8 cellular contexts compared by ENCODE assay signal in the genomic region with DNA sequence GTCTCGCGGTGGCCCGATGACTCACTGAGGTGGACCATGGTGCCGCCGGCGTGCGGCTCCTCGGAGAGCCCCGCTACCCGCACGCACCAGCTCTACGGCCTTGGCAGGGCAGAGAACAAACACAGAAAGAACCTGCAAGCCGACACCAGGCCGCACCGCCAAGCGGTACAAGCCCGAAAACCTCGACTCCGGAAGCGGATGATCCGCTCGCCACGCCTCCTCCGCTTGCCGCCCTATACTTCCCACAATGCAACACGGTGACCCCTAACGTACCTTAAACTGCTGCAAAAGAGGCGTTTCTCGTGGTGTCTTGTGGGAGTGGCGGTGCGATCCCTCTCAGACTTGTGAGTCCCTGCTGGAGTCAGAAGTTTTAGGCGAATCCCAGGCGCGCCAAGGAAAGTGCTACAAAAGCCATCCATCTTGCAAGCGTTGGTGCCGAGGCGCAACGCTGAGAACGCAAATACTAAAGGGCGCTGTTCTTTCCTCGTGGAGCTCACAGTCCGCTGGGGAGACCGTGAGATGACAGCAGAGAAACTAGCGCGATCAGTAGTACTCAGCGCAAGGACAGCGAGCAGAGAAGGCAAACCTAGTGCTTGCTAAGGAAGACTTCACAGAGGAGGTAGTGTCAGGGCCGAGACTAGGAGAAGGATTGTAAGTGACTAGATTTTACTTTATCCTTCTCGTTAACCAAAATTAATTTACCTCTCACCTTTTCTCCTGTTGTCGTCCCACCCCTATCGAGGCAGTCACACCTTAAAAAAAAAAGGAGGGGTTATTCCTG. TPM values are rescaled to one million over a fixed set of nuclear protein-coding genes. Genes with fewer than 3 reads are reported as not detected.
DNase-seq lines count a peak whose midpoint lies in the region; ATAC-seq and TF ChIP-seq lines count a peak whose summit lies in the region.

A gene (minus strand): TSS at position 200 of the 781 bp plus-strand sequence. CDS start 162 bp downstream, at position 38.

- no peaks in the 10 kb centered on the region for H3K27me3 Mint-ChIP-seq in activated naive CD4-positive, alpha-beta T cell treated with anti-CD3 and anti-CD28 coated beads, Interleukin-2, amount 50 U/mL, for 24 hours

- peak within 1 kb of the TSS; percentile 99 for H3K4me3 Mint-ChIP-seq in activated naive CD4-positive, alpha-beta T cell treated with anti-CD3 and anti-CD28 coated beads, Interleukin-2, amount 50 U/mL, for 24 hours

- H3K9me3 Mint-ChIP-seq in activated naive CD4-positive, alpha-beta T cell treated with anti-CD3 and anti-CD28 coated beads, Interleukin-2, amount 50 U/mL, for 24 hours = no peaks in the 10 kb centered on the region

- peaks cover 31% of the 10 kb centered on the region for H3K4me1 Mint-ChIP-seq in activated naive CD4-positive, alpha-beta T cell treated with anti-CD3 and anti-CD28 coated beads, Interleukin-2, amount 50 U/mL, for 24 hours

- H3K27ac Mint-ChIP-seq in activated naive CD4-positive, alpha-beta T cell treated with anti-CD3 and anti-CD28 coated beads, Interleukin-2, amount 50 U/mL, for 24 hours = peak within 1 kb of the TSS; percentile 98

- peak within 1 kb of the TSS; percentile 86 for H3K27ac ChIP-seq in temporal lobe (ENCODE audit: low read depth, low read length)

- DNase-seq in GM04504 (ENCODE audit: low read depth) = peak; percentile 93
- peak; percentile 79 for DNase-seq in NCI-H1092 (lab: John Stamatoyannopoulos, UW)
- peak; percentile 78 for DNase-seq in glomerular endothelial cell (ENCODE audit: extremely low read depth, low read depth, low spot score)
- DNase-seq in occipital lobe (lab: John Stamatoyannopoulos, UW) = peak; percentile 93

- peaks cover 15% of the 10 kb centered on the region for H3K36me3 Mint-ChIP-seq in activated naive CD4-positive, alpha-beta T cell treated with anti-CD3 and anti-CD28 coated beads, Interleukin-2, amount 50 U/mL, for 24 hours

- peak; percentile 78 for ATAC-seq in HG02571 (IDR thresholded peaks at IDR 0.05; ENCODE audit: unreplicated experiment)
- ATAC-seq in SK-N-SH treated with all-trans-retinoic acid at 6 μM for 48 hours = peak; percentile 93

TF ChIP-seq in SK-N-SH treated with all-trans-retinoic acid at 6 μM for 48 hours, 23 proteins besides CTCF, POLR2A, EP300 and RAD21:
- TF ChIP-seq BACH2 (CRISPR knock-in tag; IDR thresholded peaks at IDR 0.05; ENCODE audit: borderline replicate concordance) = no peak
- TF ChIP-seq, protein P1, sequence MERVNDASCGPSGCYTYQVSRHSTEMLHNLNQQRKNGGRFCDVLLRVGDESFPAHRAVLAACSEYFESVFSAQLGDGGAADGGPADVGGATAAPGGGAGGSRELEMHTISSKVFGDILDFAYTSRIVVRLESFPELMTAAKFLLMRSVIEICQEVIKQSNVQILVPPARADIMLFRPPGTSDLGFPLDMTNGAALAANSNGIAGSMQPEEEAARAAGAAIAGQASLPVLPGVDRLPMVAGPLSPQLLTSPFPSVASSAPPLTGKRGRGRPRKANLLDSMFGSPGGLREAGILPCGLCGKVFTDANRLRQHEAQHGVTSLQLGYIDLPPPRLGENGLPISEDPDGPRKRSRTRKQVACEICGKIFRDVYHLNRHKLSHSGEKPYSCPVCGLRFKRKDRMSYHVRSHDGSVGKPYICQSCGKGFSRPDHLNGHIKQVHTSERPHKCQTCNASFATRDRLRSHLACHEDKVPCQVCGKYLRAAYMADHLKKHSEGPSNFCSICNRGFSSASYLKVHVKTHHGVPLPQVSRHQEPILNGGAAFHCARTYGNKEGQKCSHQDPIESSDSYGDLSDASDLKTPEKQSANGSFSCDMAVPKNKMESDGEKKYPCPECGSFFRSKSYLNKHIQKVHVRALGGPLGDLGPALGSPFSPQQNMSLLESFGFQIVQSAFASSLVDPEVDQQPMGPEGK (CRISPR knock-in tag; IDR thresholded peaks at IDR 0.05; ENCODE audit: borderline replicate concordance) = no peak
- no peak for TF ChIP-seq ARNTL (CRISPR knock-in tag; IDR thresholded peaks at IDR 0.05; ENCODE audit: borderline replicate concordance, low read depth)
- TF ChIP-seq ZFP3 (CRISPR knock-in tag; IDR thresholded peaks at IDR 0.05) = no peak
- TF ChIP-seq SNAI2 (CRISPR knock-in tag; IDR thresholded peaks at IDR 0.05) = no peak
- TF ChIP-seq RARB (CRISPR knock-in tag; IDR thresholded peaks at IDR 0.05) = no peak
- no peak for TF ChIP-seq ZFP30 (CRISPR knock-in tag; IDR thresholded peaks at IDR 0.05)
- TF ChIP-seq, protein P2, sequence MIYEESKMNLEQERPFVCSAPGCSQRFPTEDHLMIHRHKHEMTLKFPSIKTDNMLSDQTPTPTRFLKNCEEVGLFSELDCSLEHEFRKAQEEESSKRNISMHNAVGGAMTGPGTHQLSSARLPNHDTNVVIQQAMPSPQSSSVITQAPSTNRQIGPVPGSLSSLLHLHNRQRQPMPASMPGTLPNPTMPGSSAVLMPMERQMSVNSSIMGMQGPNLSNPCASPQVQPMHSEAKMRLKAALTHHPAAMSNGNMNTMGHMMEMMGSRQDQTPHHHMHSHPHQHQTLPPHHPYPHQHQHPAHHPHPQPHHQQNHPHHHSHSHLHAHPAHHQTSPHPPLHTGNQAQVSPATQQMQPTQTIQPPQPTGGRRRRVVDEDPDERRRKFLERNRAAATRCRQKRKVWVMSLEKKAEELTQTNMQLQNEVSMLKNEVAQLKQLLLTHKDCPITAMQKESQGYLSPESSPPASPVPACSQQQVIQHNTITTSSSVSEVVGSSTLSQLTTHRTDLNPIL (CRISPR knock-in tag; IDR thresholded peaks at IDR 0.05; ENCODE audit: low read depth) = no peak
- no peak for TF ChIP-seq ISL1 (CRISPR knock-in tag; IDR thresholded peaks at IDR 0.05)
- TF ChIP-seq GLIS3 (CRISPR knock-in tag; IDR thresholded peaks at IDR 0.05) = no peak
- TF ChIP-seq, protein P3, sequence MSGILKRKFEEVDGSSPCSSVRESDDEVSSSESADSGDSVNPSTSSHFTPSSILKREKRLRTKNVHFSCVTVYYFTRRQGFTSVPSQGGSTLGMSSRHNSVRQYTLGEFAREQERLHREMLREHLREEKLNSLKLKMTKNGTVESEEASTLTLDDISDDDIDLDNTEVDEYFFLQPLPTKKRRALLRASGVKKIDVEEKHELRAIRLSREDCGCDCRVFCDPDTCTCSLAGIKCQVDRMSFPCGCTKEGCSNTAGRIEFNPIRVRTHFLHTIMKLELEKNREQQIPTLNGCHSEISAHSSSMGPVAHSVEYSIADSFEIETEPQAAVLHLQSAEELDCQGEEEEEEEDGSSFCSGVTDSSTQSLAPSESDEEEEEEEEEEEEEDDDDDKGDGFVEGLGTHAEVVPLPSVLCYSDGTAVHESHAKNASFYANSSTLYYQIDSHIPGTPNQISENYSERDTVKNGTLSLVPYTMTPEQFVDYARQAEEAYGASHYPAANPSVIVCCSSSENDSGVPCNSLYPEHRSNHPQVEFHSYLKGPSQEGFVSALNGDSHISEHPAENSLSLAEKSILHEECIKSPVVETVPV (CRISPR knock-in tag; IDR thresholded peaks at IDR 0.05) = no peak

RNA-seq across cellular contexts. Expression of the gene that starts here (rescaled TPM):
- 46.3 and 48.6 TPM in 2 replicates for total RNA-seq in glomerular endothelial cell
- 102 TPM for total RNA-seq in occipital lobe
- total RNA-seq in temporal lobe = 55.8 TPM

Comparison
In these comparisons a context has a peak if more than half of its experiments do, and no peak if none do; other contexts are left out.
1. Peak in every context shown above with its lines: DNase-seq, ATAC-seq and H3K27ac ChIP-seq.